23 cellular contexts compared by ENCODE assay signal in genomic region chr11:10744206-10744605, GRCh38. TPM values are rescaled to one million over a fixed set of nuclear protein-coding genes. Genes with fewer than 3 reads are reported as not detected.
DNase-seq lines count a peak whose midpoint lies in the region; ATAC-seq, FAIRE-seq and TF ChIP-seq lines count a peak whose summit lies in the region.
"Had no signal": no experiment of that assay in that cellular context is flagged by ENCODE, and none has a peak within 500 bp of the region (broad histone marks: within the 10 kb centered on the region; RNA-seq: fewer than 3 reads in every experiment).

No MANE protein-coding gene starts in this region.

- no peak for ATAC-seq in CD4-positive, alpha-beta T cell (ENCODE audit: poor library complexity)
- ATAC-seq in naive thymus-derived CD8-positive, alpha-beta T cell, result no peak
- ATAC-seq in GM21529 (IDR thresholded peaks at IDR 0.05; ENCODE audit: unreplicated experiment) (no peak), GM18909 (IDR thresholded peaks at IDR 0.05; ENCODE audit: poor library complexity, unreplicated experiment) (no peak)
- ATAC-seq: left lobe of liver had no signal

- no peaks in the 10 kb centered on the region for H3K9me3 ChIP-seq in CD4-positive, alpha-beta T cell (ENCODE audit: control insufficient read depth, low read length)
- H3K9me3 ChIP-seq: ascending aorta, heart right ventricle, sigmoid colon, testis had no signal

- H3K4me1 Mint-ChIP-seq in CD4-positive, alpha-beta T cell (ENCODE audit: low read depth), result peaks cover 25% of the 10 kb centered on the region
- peaks cover 49% of the 10 kb centered on the region for H3K4me1 Mint-ChIP-seq in activated T-helper 1 cell treated with anti-CD3 and anti-CD28 coated beads, Interleukin-12 subunit alpha, Interleukin-12 subunit beta, Interleukin-2, Interleukin-4 antibody, amounts not matched to agents 30 ng/mL and 10 ng/mL and 1 ng/mL, durations not matched to agents 14 hours and 24 hours and 36 hours (ENCODE audit: low read depth)
- peaks cover 15 to 33% (median 32%) of the 10 kb centered on the region in 4 donors for H3K4me1 Mint-ChIP-seq in naive thymus-derived CD8-positive, alpha-beta T cell

- H3K36me3 Mint-ChIP-seq in CD4-positive, alpha-beta T cell (ENCODE audit: low read depth), result no peaks in the 10 kb centered on the region
- no peaks in the 10 kb centered on the region for H3K36me3 Mint-ChIP-seq in activated T-helper 1 cell treated with anti-CD3 and anti-CD28 coated beads, Interleukin-12 subunit alpha, Interleukin-12 subunit beta, Interleukin-2, Interleukin-4 antibody, amounts not matched to agents 30 ng/mL and 10 ng/mL and 1 ng/mL, durations not matched to agents 14 hours and 24 hours and 36 hours (ENCODE audit: low read depth)
- H3K36me3 Mint-ChIP-seq in naive thymus-derived CD8-positive, alpha-beta T cell, result no peaks in the 10 kb centered on the region
- H3K36me3 Mint-ChIP-seq: activated naive CD4-positive, alpha-beta T cell treated with anti-CD3 and anti-CD28 coated beads, Interleukin-2, amount 50 U/mL, for 72 hours had no signal

- CTCF ChIA-PET in CD4-positive, alpha-beta T cell (lab: Charles Lee), result no interaction called here

- H3K27ac ChIP-seq in CD4-positive, alpha-beta T cell (ENCODE audit: low read depth, low read length), result no peak overlapping the region
- H3K27ac ChIP-seq: ascending aorta, epithelial cell of prostate, GM23248, sigmoid colon, testis had no signal

- no peak for TF ChIP-seq POLR2A in GM12892 (IDR thresholded peaks at IDR 0.05; ENCODE audit: low read depth, low read length)

- no peak for TF ChIP-seq CTCF in CD4-positive, alpha-beta T cell (IDR thresholded peaks at IDR 0.05)

- no peaks in the 10 kb centered on the region for H3K27me3 Mint-ChIP-seq in CD4-positive, alpha-beta T cell
- H3K27me3 Mint-ChIP-seq in activated T-helper 1 cell treated with anti-CD3 and anti-CD28 coated beads, Interleukin-12 subunit alpha, Interleukin-12 subunit beta, Interleukin-2, Interleukin-4 antibody, amounts not matched to agents 30 ng/mL and 10 ng/mL and 1 ng/mL, durations not matched to agents 14 hours and 24 hours and 36 hours (ENCODE audit: insufficient read depth), result no peaks in the 10 kb centered on the region
- H3K27me3 Mint-ChIP-seq in naive thymus-derived CD8-positive, alpha-beta T cell, result no peaks in the 10 kb centered on the region

- POLR2A ChIA-PET in CD4-positive, alpha-beta T cell (lab: Charles Lee), result interaction anchor here (0.8 kb wide), 1 partner anchor 65 kb away, joined by 3 read pairs; the partner anchor contains the start of gene EIF4G2
- POLR2A ChIA-PET in naive thymus-derived CD8-positive, alpha-beta T cell (lab: Charles Lee), result no interaction called here

- FAIRE-seq in GM12892 (lab: Jason Lieb, UNC), result peak; percentile 5

- peak overlapping the region; percentile 3 for H3K4me3 Mint-ChIP-seq in CD4-positive, alpha-beta T cell
- H3K4me3 Mint-ChIP-seq in activated T-helper 1 cell treated with anti-CD3 and anti-CD28 coated beads, Interleukin-12 subunit alpha, Interleukin-12 subunit beta, Interleukin-2, Interleukin-4 antibody, amounts not matched to agents 30 ng/mL and 10 ng/mL and 1 ng/mL, durations not matched to agents 14 hours and 24 hours and 36 hours, result peak overlapping the region; percentile 20
- H3K4me3 Mint-ChIP-seq in naive thymus-derived CD8-positive, alpha-beta T cell, result peak overlapping the region in 9 of 10 donors; percentile 51 to 81 (median 75)

- no peaks in the 10 kb centered on the region for H3K9me3 Mint-ChIP-seq in CD4-positive, alpha-beta T cell
- H3K9me3 Mint-ChIP-seq in activated T-helper 1 cell treated with anti-CD3 and anti-CD28 coated beads, Interleukin-12 subunit alpha, Interleukin-12 subunit beta, Interleukin-2, Interleukin-4 antibody, amounts not matched to agents 30 ng/mL and 10 ng/mL and 1 ng/mL, durations not matched to agents 14 hours and 24 hours and 36 hours, result no peaks in the 10 kb centered on the region
- no peaks in the 10 kb centered on the region for H3K9me3 Mint-ChIP-seq in naive thymus-derived CD8-positive, alpha-beta T cell
- H3K9me3 Mint-ChIP-seq: activated naive CD4-positive, alpha-beta T cell treated with anti-CD3 and anti-CD28 coated beads, Interleukin-2, amount 50 U/mL, for 72 hours had no signal

- H3K27ac Mint-ChIP-seq in CD4-positive, alpha-beta T cell, result peak overlapping the region; percentile 91
- H3K27ac Mint-ChIP-seq in activated T-helper 1 cell treated with anti-CD3 and anti-CD28 coated beads, Interleukin-12 subunit alpha, Interleukin-12 subunit beta, Interleukin-2, Interleukin-4 antibody, amounts not matched to agents 30 ng/mL and 10 ng/mL and 1 ng/mL, durations not matched to agents 14 hours and 24 hours and 36 hours, result peak overlapping the region; percentile 53
- H3K27ac Mint-ChIP-seq in naive thymus-derived CD8-positive, alpha-beta T cell, result peak overlapping the region in 7 of 10 donors; percentile 30 to 82 (median 63)

- intact Hi-C loops in CD4-positive, alpha-beta T cell (cut with DNase I, micrococcal nuclease), result loop anchor here (5.0 kb wide), 2 partner anchors 287 to 452 kb away; partner anchors contain the start of genes AMPD3 (in 1 of the 2) and SBF2 (in 1 of the 2)
- intact Hi-C loops in activated T-helper 1 cell treated with anti-CD3 and anti-CD28 coated beads, Interleukin-12 subunit alpha, Interleukin-12 subunit beta, Interleukin-2, Interleukin-4 antibody, amounts not matched to agents 30 ng/mL and 10 ng/mL and 1 ng/mL, durations not matched to agents 14 hours and 24 hours and 36 hours (cut with micrococcal nuclease), result loop anchor here (10.0 kb wide), 1 partner anchor 899 kb away; no protein-coding TSS in a partner anchor

- no peaks in the 10 kb centered on the region for H3K27me3 ChIP-seq in CD4-positive, alpha-beta T cell (ENCODE audit: control insufficient read depth, insufficient read depth, low read length)
- H3K27me3 ChIP-seq: ascending aorta, heart right ventricle, sigmoid colon, testis had no signal

- no peak for DNase-seq in CD4-positive, alpha-beta T cell
- DNase-seq in GM12892 (ENCODE audit: insufficient read length) (no peak), HT-29 (ENCODE audit: low spot score) (no peak), ureter (ENCODE audit: low spot score) (no peak)
- DNase-seq in activated T-helper 1 cell treated with anti-CD3 and anti-CD28 coated beads, Interleukin-12 subunit alpha, Interleukin-12 subunit beta, Interleukin-2, Interleukin-4 antibody, amounts not matched to agents 30 ng/mL and 10 ng/mL and 1 ng/mL, durations not matched to agents 14 hours and 24 hours and 36 hours (ENCODE audit: low spot score), result no peak
- DNase-seq in naive thymus-derived CD8-positive, alpha-beta T cell, result no peak
- DNase-seq: caudate nucleus; COR-L47; foreskin fibroblast; GM23248; heart right ventricle; NCI-H2081 treated with DMSO at 0.1 percent for 48 hours; NCI-H82; sigmoid colon; stimulated activated CD4-positive, alpha-beta T cell treated with anti-CD3 and anti-CD28 coated beads, Interleukin-15, amount 100 ng/mL, for 24 hours; testis had no signal

RNA-seq across cellular contexts. Expression of gene CTR9, which starts 6.8 kb away (rescaled TPM):
- total RNA-seq in CD4-positive, alpha-beta T cell, result 10 to 100 TPM; 34.0 to 34.7 TPM
- 31.0 TPM for polyA plus RNA-seq in GM12892 (2012; ENCODE audit: missing spikeins)
- total RNA-seq in activated T-helper 1 cell treated with anti-CD3 and anti-CD28 coated beads, Interleukin-12 subunit alpha, Interleukin-12 subunit beta, Interleukin-2, Interleukin-4 antibody, amounts not matched to agents 30 ng/mL and 10 ng/mL and 1 ng/mL, durations not matched to agents 14 hours and 24 hours and 36 hours, result 46.2 and 51.1 TPM in 2 replicates
- total RNA-seq in naive thymus-derived CD8-positive, alpha-beta T cell, result 10 to 100 TPM; 58.2 to 66.4 TPM
- polyA plus RNA-seq in naive thymus-derived CD8-positive, alpha-beta T cell, result 10 to 100 TPM; 53.2 to 66.8 (median 53.7) TPM
- 15.9 and 18.5 TPM in 2 replicates for total RNA-seq in HT-29 (2014; rRNA removed; shearing (Covaris generic))
- total RNA-seq in ureter, result 42.5 TPM

RNA-seq across cellular contexts. Expression of gene IRAG1, which starts 50.7 kb away (rescaled TPM):
- not detected for total RNA-seq in CD4-positive, alpha-beta T cell
- not detected for polyA plus RNA-seq in GM12892 (2012; ENCODE audit: missing spikeins)
- total RNA-seq in activated T-helper 1 cell treated with anti-CD3 and anti-CD28 coated beads, Interleukin-12 subunit alpha, Interleukin-12 subunit beta, Interleukin-2, Interleukin-4 antibody, amounts not matched to agents 30 ng/mL and 10 ng/mL and 1 ng/mL, durations not matched to agents 14 hours and 24 hours and 36 hours, result not detected in 2 replicates
- not detected for total RNA-seq in naive thymus-derived CD8-positive, alpha-beta T cell
- polyA plus RNA-seq in naive thymus-derived CD8-positive, alpha-beta T cell, result not detected
- 0.21 and 1.3 TPM in 2 replicates for total RNA-seq in HT-29 (2014; rRNA removed; shearing (Covaris generic))
- 75.5 TPM for total RNA-seq in ureter
- total RNA-seq: activated naive CD4-positive, alpha-beta T cell treated with anti-CD3 and anti-CD28 coated beads, Interleukin-2, amount 50 U/mL, for 72 hours; OCI-LY7 had no signal

Comparison
In these comparisons a context has a peak if more than half of its experiments do, and no peak if none do; other contexts are left out.
1. H3K4me3 Mint-ChIP-seq: peak in every context shown above with its lines; median percentile 75 in naive thymus-derived CD8-positive, alpha-beta T cell; 20 in activated T-helper 1 cell treated with anti-CD3 and anti-CD28 coated beads, Interleukin-12 subunit alpha, Interleukin-12 subunit beta, Interleukin-2, Interleukin-4 antibody, amounts not matched to agents 30 ng/mL and 10 ng/mL and 1 ng/mL, durations not matched to agents 14 hours and 24 hours and 36 hours; 3 in CD4-positive, alpha-beta T cell.
2. RNA of gene IRAG1, which starts 50.7 kb away (total RNA-seq): 75.5 TPM in ureter (single experiment); 0.21 to 1.3 TPM in HT-29, not detected in naive thymus-derived CD8-positive, alpha-beta T cell, not detected in CD4-positive, alpha-beta T cell and not detected in activated T-helper 1 cell treated with anti-CD3 and anti-CD28 coated beads, Interleukin-12 subunit alpha, Interleukin-12 subunit beta, Interleukin-2, Interleukin-4 antibody, amounts not matched to agents 30 ng/mL and 10 ng/mL and 1 ng/mL, durations not matched to agents 14 hours and 24 hours and 36 hours; every median in the first group is over 10 times any median in the second.
3. Peak in every context shown above with its lines, with median percentiles within 50 percentile points of each other: H3K27ac Mint-ChIP-seq.